22 cellular contexts compared by ENCODE assay signal in the genomic region with DNA sequence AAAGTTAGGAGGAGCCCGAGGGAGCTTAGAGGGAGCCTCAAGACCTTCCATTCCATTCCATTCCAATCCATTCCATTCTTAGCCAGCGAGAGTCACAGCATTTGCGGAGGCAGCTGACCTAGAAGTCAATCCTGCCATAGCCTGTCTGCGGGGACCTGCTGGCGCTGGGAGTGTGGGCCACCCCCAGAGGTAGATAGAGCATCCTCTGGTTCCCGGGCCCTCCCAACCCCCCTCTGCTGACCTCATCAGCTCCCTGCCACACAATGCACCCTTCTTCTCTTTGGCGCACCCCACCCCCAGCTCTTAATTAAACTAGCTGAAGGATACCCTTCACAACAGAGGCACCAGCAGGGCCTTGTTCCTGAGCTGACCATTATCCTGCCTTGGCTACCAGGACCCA.
"Had no signal": no experiment of that assay in that cellular context is flagged by ENCODE, and none has a peak within 500 bp of the region (broad histone marks: within the 10 kb centered on the region; RNA-seq: fewer than 3 reads in every experiment).

No MANE protein-coding gene starts in this region.

- H3K27me3 ChIP-seq: breast epithelium, hepatocyte, left lung, right atrium auricular region, stomach, testis, vagina had no signal

- H3K27me3 Mint-ChIP-seq: activated T-helper 17 cell treated with anti-CD3 and anti-CD28 coated beads, Interleukin-2, amount 50 U/mL, for 72 hours had no signal

- H3K4me3 Mint-ChIP-seq: activated T-helper 17 cell treated with anti-CD3 and anti-CD28 coated beads, Interleukin-2, amount 50 U/mL, for 72 hours; immature natural killer cell; memory B cell; nephron; stimulated activated memory B cell treated with anti-CD40 and anti-IgM and Interleukin-4, amounts not matched to agents 10 μg/mL and 1 μg/mL and 100 μg/mL, for 72 hours had no signal

- ATAC-seq: activated naive CD4-positive, alpha-beta T cell treated with anti-CD3 and anti-CD28 coated beads, Interleukin-2, amount 50 U/mL, for 72 hours; activated T-helper 17 cell treated with anti-CD3 and anti-CD28 coated beads, Interleukin-2, amount 50 U/mL, for 72 hours; left lung; SK-N-SH treated with all-trans-retinoic acid at 6 μM for 48 hours; stimulated activated memory B cell treated with anti-CD40 and anti-IgM and Interleukin-4, amounts not matched to agents 10 μg/mL and 1 μg/mL and 100 μg/mL, for 72 hours had no signal

- H3K27ac ChIP-seq: breast epithelium, hepatocyte, left lung, prostate gland, right atrium auricular region, stomach, testis, vagina, VCaP had no signal

- H3K4me1 Mint-ChIP-seq: activated T-helper 17 cell treated with anti-CD3 and anti-CD28 coated beads, Interleukin-2, amount 50 U/mL, for 72 hours; immature natural killer cell; stimulated activated memory B cell treated with anti-CD40 and anti-IgM and Interleukin-4, amounts not matched to agents 10 μg/mL and 1 μg/mL and 100 μg/mL, for 72 hours had no signal

- H3K4me1 ChIP-seq: left lung, prostate gland, right atrium auricular region, testis, vagina had no signal

- H3K27ac Mint-ChIP-seq: activated naive CD4-positive, alpha-beta T cell treated with anti-CD3 and anti-CD28 coated beads, Interleukin-2, amount 50 U/mL, for 72 hours; activated T-helper 17 cell treated with anti-CD3 and anti-CD28 coated beads, Interleukin-2, amount 50 U/mL, for 72 hours; immature natural killer cell; memory B cell; stimulated activated memory B cell treated with anti-CD40 and anti-IgM and Interleukin-4, amounts not matched to agents 10 μg/mL and 1 μg/mL and 100 μg/mL, for 72 hours had no signal

- H3K9me3 ChIP-seq: breast epithelium, left lung, prostate gland, right atrium auricular region, stomach, testis, vagina had no signal

- H3K4me3 ChIP-seq: breast epithelium, hepatocyte, left lung, prostate gland, right atrium auricular region, stomach, testis, vagina had no signal

- H3K36me3 ChIP-seq: breast epithelium, left lung, prostate gland, right atrium auricular region, stomach, vagina had no signal

- H3K36me3 Mint-ChIP-seq: activated naive CD4-positive, alpha-beta T cell treated with anti-CD3 and anti-CD28 coated beads, Interleukin-2, amount 50 U/mL, for 72 hours; immature natural killer cell; memory B cell; stimulated activated memory B cell treated with anti-CD40 and anti-IgM and Interleukin-4, amounts not matched to agents 10 μg/mL and 1 μg/mL and 100 μg/mL, for 72 hours had no signal

- DNase-seq: activated CD4-positive, CD25-positive, alpha-beta regulatory T cell treated with anti-CD3 and anti-CD28 coated beads, Interleukin-2, amount 50 U/mL, for 72 hours; activated T-cell treated with anti-CD3 and anti-CD28 coated beads, Interleukin-2, amount 50 U/mL, for 1 hour; cortex of kidney; foreskin fibroblast; immature natural killer cell; left lung; stimulated activated CD4-positive, alpha-beta T cell treated with anti-CD3 and anti-CD28 coated beads, Interleukin-1b, Interleukin-23, amount 100 ng/mL, for 48 hours; stomach; testis; trophoblast cell had no signal

- H3K9me3 Mint-ChIP-seq: activated naive CD4-positive, alpha-beta T cell treated with anti-CD3 and anti-CD28 coated beads, Interleukin-2, amount 50 U/mL, for 72 hours; activated T-helper 17 cell treated with anti-CD3 and anti-CD28 coated beads, Interleukin-2, amount 50 U/mL, for 72 hours; immature natural killer cell; memory B cell; nephron; stimulated activated memory B cell treated with anti-CD40 and anti-IgM and Interleukin-4, amounts not matched to agents 10 μg/mL and 1 μg/mL and 100 μg/mL, for 72 hours had no signal
